In genomic region chr6:148144917-148145521, GRCh38 we compare ENCODE assay signal across 1 cellular context.
A peak's percentile ranks its signal among the peaks of the same experiment; 100 is the strongest.
TF ChIP-seq lines count a peak whose summit lies in the region.

No MANE protein-coding gene starts in this region.

TF ChIP-seq in H1, 55 proteins besides CTCF, POLR2A, EP300 and RAD21 (continued from another document):
- TF ChIP-seq, protein P1, sequence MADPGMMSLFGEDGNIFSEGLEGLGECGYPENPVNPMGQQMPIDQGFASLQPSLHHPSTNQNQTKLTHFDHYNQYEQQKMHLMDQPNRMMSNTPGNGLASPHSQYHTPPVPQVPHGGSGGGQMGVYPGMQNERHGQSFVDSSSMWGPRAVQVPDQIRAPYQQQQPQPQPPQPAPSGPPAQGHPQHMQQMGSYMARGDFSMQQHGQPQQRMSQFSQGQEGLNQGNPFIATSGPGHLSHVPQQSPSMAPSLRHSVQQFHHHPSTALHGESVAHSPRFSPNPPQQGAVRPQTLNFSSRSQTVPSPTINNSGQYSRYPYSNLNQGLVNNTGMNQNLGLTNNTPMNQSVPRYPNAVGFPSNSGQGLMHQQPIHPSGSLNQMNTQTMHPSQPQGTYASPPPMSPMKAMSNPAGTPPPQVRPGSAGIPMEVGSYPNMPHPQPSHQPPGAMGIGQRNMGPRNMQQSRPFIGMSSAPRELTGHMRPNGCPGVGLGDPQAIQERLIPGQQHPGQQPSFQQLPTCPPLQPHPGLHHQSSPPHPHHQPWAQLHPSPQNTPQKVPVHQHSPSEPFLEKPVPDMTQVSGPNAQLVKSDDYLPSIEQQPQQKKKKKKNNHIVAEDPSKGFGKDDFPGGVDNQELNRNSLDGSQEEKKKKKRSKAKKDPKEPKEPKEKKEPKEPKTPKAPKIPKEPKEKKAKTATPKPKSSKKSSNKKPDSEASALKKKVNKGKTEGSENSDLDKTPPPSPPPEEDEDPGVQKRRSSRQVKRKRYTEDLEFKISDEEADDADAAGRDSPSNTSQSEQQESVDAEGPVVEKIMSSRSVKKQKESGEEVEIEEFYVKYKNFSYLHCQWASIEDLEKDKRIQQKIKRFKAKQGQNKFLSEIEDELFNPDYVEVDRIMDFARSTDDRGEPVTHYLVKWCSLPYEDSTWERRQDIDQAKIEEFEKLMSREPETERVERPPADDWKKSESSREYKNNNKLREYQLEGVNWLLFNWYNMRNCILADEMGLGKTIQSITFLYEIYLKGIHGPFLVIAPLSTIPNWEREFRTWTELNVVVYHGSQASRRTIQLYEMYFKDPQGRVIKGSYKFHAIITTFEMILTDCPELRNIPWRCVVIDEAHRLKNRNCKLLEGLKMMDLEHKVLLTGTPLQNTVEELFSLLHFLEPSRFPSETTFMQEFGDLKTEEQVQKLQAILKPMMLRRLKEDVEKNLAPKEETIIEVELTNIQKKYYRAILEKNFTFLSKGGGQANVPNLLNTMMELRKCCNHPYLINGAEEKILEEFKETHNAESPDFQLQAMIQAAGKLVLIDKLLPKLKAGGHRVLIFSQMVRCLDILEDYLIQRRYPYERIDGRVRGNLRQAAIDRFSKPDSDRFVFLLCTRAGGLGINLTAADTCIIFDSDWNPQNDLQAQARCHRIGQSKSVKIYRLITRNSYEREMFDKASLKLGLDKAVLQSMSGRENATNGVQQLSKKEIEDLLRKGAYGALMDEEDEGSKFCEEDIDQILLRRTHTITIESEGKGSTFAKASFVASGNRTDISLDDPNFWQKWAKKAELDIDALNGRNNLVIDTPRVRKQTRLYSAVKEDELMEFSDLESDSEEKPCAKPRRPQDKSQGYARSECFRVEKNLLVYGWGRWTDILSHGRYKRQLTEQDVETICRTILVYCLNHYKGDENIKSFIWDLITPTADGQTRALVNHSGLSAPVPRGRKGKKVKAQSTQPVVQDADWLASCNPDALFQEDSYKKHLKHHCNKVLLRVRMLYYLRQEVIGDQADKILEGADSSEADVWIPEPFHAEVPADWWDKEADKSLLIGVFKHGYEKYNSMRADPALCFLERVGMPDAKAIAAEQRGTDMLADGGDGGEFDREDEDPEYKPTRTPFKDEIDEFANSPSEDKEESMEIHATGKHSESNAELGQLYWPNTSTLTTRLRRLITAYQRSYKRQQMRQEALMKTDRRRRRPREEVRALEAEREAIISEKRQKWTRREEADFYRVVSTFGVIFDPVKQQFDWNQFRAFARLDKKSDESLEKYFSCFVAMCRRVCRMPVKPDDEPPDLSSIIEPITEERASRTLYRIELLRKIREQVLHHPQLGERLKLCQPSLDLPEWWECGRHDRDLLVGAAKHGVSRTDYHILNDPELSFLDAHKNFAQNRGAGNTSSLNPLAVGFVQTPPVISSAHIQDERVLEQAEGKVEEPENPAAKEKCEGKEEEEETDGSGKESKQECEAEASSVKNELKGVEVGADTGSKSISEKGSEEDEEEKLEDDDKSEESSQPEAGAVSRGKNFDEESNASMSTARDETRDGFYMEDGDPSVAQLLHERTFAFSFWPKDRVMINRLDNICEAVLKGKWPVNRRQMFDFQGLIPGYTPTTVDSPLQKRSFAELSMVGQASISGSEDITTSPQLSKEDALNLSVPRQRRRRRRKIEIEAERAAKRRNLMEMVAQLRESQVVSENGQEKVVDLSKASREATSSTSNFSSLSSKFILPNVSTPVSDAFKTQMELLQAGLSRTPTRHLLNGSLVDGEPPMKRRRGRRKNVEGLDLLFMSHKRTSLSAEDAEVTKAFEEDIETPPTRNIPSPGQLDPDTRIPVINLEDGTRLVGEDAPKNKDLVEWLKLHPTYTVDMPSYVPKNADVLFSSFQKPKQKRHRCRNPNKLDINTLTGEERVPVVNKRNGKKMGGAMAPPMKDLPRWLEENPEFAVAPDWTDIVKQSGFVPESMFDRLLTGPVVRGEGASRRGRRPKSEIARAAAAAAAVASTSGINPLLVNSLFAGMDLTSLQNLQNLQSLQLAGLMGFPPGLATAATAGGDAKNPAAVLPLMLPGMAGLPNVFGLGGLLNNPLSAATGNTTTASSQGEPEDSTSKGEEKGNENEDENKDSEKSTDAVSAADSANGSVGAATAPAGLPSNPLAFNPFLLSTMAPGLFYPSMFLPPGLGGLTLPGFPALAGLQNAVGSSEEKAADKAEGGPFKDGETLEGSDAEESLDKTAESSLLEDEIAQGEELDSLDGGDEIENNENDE (IDR thresholded peaks at IDR 0.05; ENCODE audit: insufficient replicate concordance, low read length): no peak
- no peak for TF ChIP-seq BRCA1 (IDR thresholded peaks at IDR 0.05; ENCODE audit: low read depth, low read length)
- no peak for TF ChIP-seq JUND (IDR thresholded peaks at IDR 0.05; ENCODE audit: low read length)
- no peak for TF ChIP-seq TEAD4 (IDR thresholded peaks at IDR 0.05; ENCODE audit: low read depth, low read length)
- no peak for TF ChIP-seq BACH1 (IDR thresholded peaks at IDR 0.05; ENCODE audit: low read length)
- peak; percentile 47; the same call in 1 of the 2 replicates for TF ChIP-seq ATF3 (IDR thresholded peaks at IDR 0.05; ENCODE audit: insufficient read depth, low read depth, low read length)
- no peak for TF ChIP-seq SIX5 (IDR thresholded peaks at IDR 0.05; ENCODE audit: low read depth, low read length)
- TF ChIP-seq SP1 (IDR thresholded peaks at IDR 0.05; ENCODE audit: low read depth, low read length): no peak
- no peak for TF ChIP-seq CHD1 (IDR thresholded peaks at IDR 0.05; ENCODE audit: low read depth, low read length)
- no peak for TF ChIP-seq SUZ12 (IDR thresholded peaks at IDR 0.05; ENCODE audit: low read length)
